In genomic region chr12:110224379-110225304, GRCh38 we compare ENCODE assay signal across 8 cellular contexts. TPM values are rescaled to one million over a fixed set of nuclear protein-coding genes. Genes with fewer than 3 reads are reported as not detected.
DNase-seq lines count a peak whose midpoint lies in the region; ATAC-seq, FAIRE-seq and TF ChIP-seq lines count a peak whose summit lies in the region.

No MANE protein-coding gene starts in this region.

- TF ChIP-seq POLR2A in adrenal gland (IDR thresholded peaks at IDR 0.05), result peak in 1 of 2 donors; percentile 42

- H3K36me3 ChIP-seq in adrenal gland (replicated peaks in 1 of 2), result no peaks in the 10 kb centered on the region
- H3K36me3 ChIP-seq in left ventricle myocardium inferior, result no peaks in the 10 kb centered on the region
- H3K36me3 ChIP-seq in small intestine (ENCODE audit: control insufficient read depth in 2 of 2, insufficient read depth in 2 of 2, low read length in 2 of 2), result no peaks in the 10 kb centered on the region

- peaks cover 21 to 36% of the 10 kb centered on the region in 2 donors for H3K4me1 ChIP-seq in adrenal gland (replicated peaks in 1 of 2)
- H3K4me1 ChIP-seq in left ventricle myocardium inferior, result peaks cover 64% of the 10 kb centered on the region
- H3K4me1 ChIP-seq in small intestine (ENCODE audit: control insufficient read depth in 2 of 2, insufficient read depth in 1 of 2, low read depth in 1 of 2, low read length in 1 of 2), result no peaks in the 10 kb centered on the region

- intact Hi-C loops in adrenal gland (cut with DNase I), result loop anchor here (5.0 to 10.0 kb wide), 2 partner anchors 53 to 120 kb away; no protein-coding TSS in a partner anchor
- intact Hi-C loops in left ventricle myocardium inferior (cut with micrococcal nuclease), result no loop called here

- FAIRE-seq in A204.1 (lab: Jason Lieb, UNC), result peak; percentile 83
- no peak for FAIRE-seq in small intestine (lab: Jason Lieb, UNC)

- H3K27me3 ChIP-seq in adrenal gland, result no peaks in the 10 kb centered on the region
- no peaks in the 10 kb centered on the region for H3K27me3 ChIP-seq in left ventricle myocardium inferior (ENCODE audit: low read depth)
- H3K27me3 ChIP-seq in small intestine (ENCODE audit: control insufficient read depth in 2 of 2, insufficient read depth in 2 of 2, low read length in 2 of 2), result no peaks in the 10 kb centered on the region

- ATAC-seq in HG03135 (IDR thresholded peaks at IDR 0.05; ENCODE audit: unreplicated experiment) (no peak), GM18517 (IDR thresholded peaks at IDR 0.05; ENCODE audit: unreplicated experiment) (no peak)

- H3K4me3 ChIP-seq in adrenal gland (peak overlapping the region in 1 of 4 donors; percentile 41), left ventricle myocardium inferior (peak overlapping the region; percentile 43), small intestine (ENCODE audit: low read depth in 1 of 2, low read length in 2 of 2) (peak overlapping the region in 1 of 2 donors; percentile 7)

- peak; percentile 4 for DNase-seq in HK-2 (ENCODE audit: unreplicated experiment)
- peak; percentile 32 to 66 (median 48) for DNase-seq in adrenal gland
- no peak for DNase-seq in left ventricle myocardium inferior
- peak; percentile 33 for DNase-seq in small intestine
- DNase-seq in NCI-H774 (lab: John Stamatoyannopoulos, UW), result no peak

- peak; percentile 46 to 81 (median 78) for TF ChIP-seq CTCF in adrenal gland (IDR thresholded peaks at IDR 0.05)
- peak; percentile 72 for TF ChIP-seq CTCF in left ventricle myocardium inferior (IDR thresholded peaks at IDR 0.05; ENCODE audit: borderline replicate concordance)

- WGBS in adrenal gland, 4 donors, result 19 to 31% (median 28%) methylated on average over 9 to 10 of the region's 10 CpGs
- 33 to 48% (median 38%) methylated on average over 10 of the region's 10 CpGs for WGBS in small intestine, 3 donors

- H3K9me3 ChIP-seq in adrenal gland (replicated peaks in 1 of 3), result no peaks in the 10 kb centered on the region
- H3K9me3 ChIP-seq in left ventricle myocardium inferior (replicated peaks), result no peaks in the 10 kb centered on the region
- no peaks in the 10 kb centered on the region for H3K9me3 ChIP-seq in small intestine (ENCODE audit: control insufficient read depth, low read depth)

- H3K27ac ChIP-seq in adrenal gland (peak overlapping the region; percentile 65 to 85 (median 82)), left ventricle myocardium inferior (replicated peaks) (peak overlapping the region; percentile 82), small intestine (ENCODE audit: low read depth in 1 of 2, low read length in 1 of 2) (peak overlapping the region in 1 of 2 donors; percentile 68)

RNA-seq across cellular contexts. Expression of gene ATP2A2, which starts 56.4 kb away (rescaled TPM):
- total RNA-seq in adrenal gland (100 to 1,000 TPM in 7 of 8 donors, 10 to 100 TPM in 1; 94.7 to 312 (median 121) TPM), left ventricle myocardium inferior (1,955 TPM)
- polyA plus RNA-seq in adrenal gland (100 to 1,000 TPM in 1 of 3 donors, 10 to 100 TPM in 2; 20.8 to 198 (median 27.1) TPM), small intestine (100 to 1,000 TPM in 1 of 3 donors, 10 to 100 TPM in 2; 14.8 to 100 (median 21.9) TPM)

Comparison
In these comparisons a context has a peak if more than half of its experiments do, and no peak if none do; other contexts are left out.
1. DNase-seq: peak in HK-2 (single experiment), adrenal gland (7 of 7) and small intestine (single experiment); none in left ventricle myocardium inferior (single experiment) and NCI-H774 (single experiment).